8 cellular contexts compared by ENCODE assay signal in genomic region chr2:169827272-169828140, GRCh38. TPM values are rescaled to one million over a fixed set of nuclear protein-coding genes. Genes with fewer than 3 reads are reported as not detected.
DNase-seq lines count a peak whose midpoint lies in the region; ATAC-seq and TF ChIP-seq lines count a peak whose summit lies in the region.

UBR3 (plus strand) TSS chr2:169827454; CDS start chr2:169827508, 54 bp downstream.

- peaks cover 0 to 5% (median 0%) of the 10 kb centered on the region in 6 donors for H3K36me3 ChIP-seq in spleen

- ATAC-seq in GM18873 (IDR thresholded peaks at IDR 0.05; ENCODE audit: low FRiP score, unreplicated experiment) (peak; percentile 84), HG03135 (IDR thresholded peaks at IDR 0.05; ENCODE audit: unreplicated experiment) (peak; percentile 84)

- CTCF ChIA-PET in AG04450 (lab: Charles Lee), result interaction anchor here (0.6 to 4.0 kb wide), 10 partner anchors 11 to 243 kb away, joined by 3 to 27 read pairs (median 4); no protein-coding TSS in a partner anchor

- peak within 1 kb of the TSS; percentile 47 for H3K27ac ChIP-seq in AG04450 (ENCODE audit: low read depth, low read length)
- peak within 1 kb of the TSS; percentile 62 for H3K27ac ChIP-seq in caudate nucleus (ENCODE audit: low read depth, low read length)
- H3K27ac ChIP-seq in spleen, result peak within 1 kb of the TSS; percentile 76 to 93 (median 91)

- H3K27me3 ChIP-seq in AG04450 (ENCODE audit: control insufficient read depth, insufficient read depth, low read length) (no peaks in the 10 kb centered on the region), spleen (replicated peaks in 1 of 7) (no peaks in the 10 kb centered on the region)

- peak within 1 kb of the TSS; percentile 92 for H3K4me3 ChIP-seq in AG04450 (ENCODE audit: low read depth, low read length)
- H3K4me3 ChIP-seq in spleen, result peak within 1 kb of the TSS; percentile 75 to 96 (median 86)

- WGBS in spleen, 5 donors, result 0 to 1% (median 0%) methylated on average over 42 to 104 of the region's 104 CpGs

- POLR2A ChIA-PET in AG04450 (lab: Yijun Ruan, JAX), result interaction anchor here (0.6 to 1.6 kb wide), 11 partner anchors 19 to 1072 kb away, joined by 3 to 6 read pairs (median 3); partner anchors contain the start of genes CFAP210, PHOSPHO2 and SSB

- H3K9me3 ChIP-seq in AG04450 (ENCODE audit: control insufficient read depth, insufficient read depth, low read length) (no peaks in the 10 kb centered on the region), spleen (no peaks in the 10 kb centered on the region)

- peak in 2 of 3 donors; percentile 68 to 86 for TF ChIP-seq POLR2A in spleen (IDR thresholded peaks at IDR 0.05)

- peaks cover 35 to 83% (median 62%) of the 10 kb centered on the region in 6 donors for H3K4me1 ChIP-seq in spleen

- peak; percentile 19; the same call in 1 of the 2 replicates for TF ChIP-seq CTCF in AG04450 (IDR thresholded peaks at IDR 0.05; ENCODE audit: low read depth, low read length)
- TF ChIP-seq CTCF in spleen (IDR thresholded peaks at IDR 0.05 in 8 of 11, conservative IDR thresholded peaks at IDR 0.05 in 3 of 11), result peak in 4 of 11 experiments; percentile 25 to 47 (median 36)

- intact Hi-C loops in spleen (cut with DNase I; ENCODE audit: low total_unique reads), result loop anchor here (10.0 kb wide), 1 partner anchor 87 kb away; no protein-coding TSS in a partner anchor

- peak; percentile 86 for DNase-seq in AG04450 (ENCODE audit: low read depth, low spot score)
- peak; percentile 93 for DNase-seq in NCI-H345 (lab: John Stamatoyannopoulos, UW)
- peak; percentile 77 to 81 (median 80) for DNase-seq in activated CD4-positive, CD25-positive, alpha-beta regulatory T cell (lab: John Stamatoyannopoulos, UW)
- DNase-seq in caudate nucleus (lab: John Stamatoyannopoulos, UW), result peak; percentile 10 to 95 (median 84)
- DNase-seq in inferior parietal cortex (ENCODE audit: extremely low spot score), result peak; percentile 89
- DNase-seq in spleen, result peak; percentile 98

RNA-seq across cellular contexts. Expression of gene UBR3, which starts in this region (rescaled TPM):
- 15.7 and 20.3 TPM in 2 replicates for polyA plus RNA-seq in AG04450 (2011; rRNA removed)
- polyA minus RNA-seq in AG04450 (2011; rRNA and poly(A)+ RNA removed), result 19.6 and 45.9 TPM in 2 replicates
- total RNA-seq in spleen, result 100 to 1,000 TPM in 1 of 7 donors, 10 to 100 TPM in 6; 40.3 to 119 (median 62.4) TPM
- polyA plus RNA-seq in spleen, result 10 to 100 TPM in 1 of 3 donors, 1 to 10 TPM in 2; 7.2 to 10.5 (median 7.9) TPM

Comparison
In these comparisons a context has a peak if more than half of its experiments do, and no peak if none do; other contexts are left out.
1. Peak in every context shown above with its lines: DNase-seq, ATAC-seq, H3K4me3 ChIP-seq and H3K27ac ChIP-seq.